ENCODE assay signal across 15 cellular contexts in genomic region chr20:31579941-31580651, GRCh38. TPM values are rescaled to one million over a fixed set of nuclear protein-coding genes. Genes with fewer than 3 reads are reported as not detected.
A peak's percentile ranks its signal among the peaks of the same experiment; 100 is the strongest.
DNase-seq lines count a peak whose midpoint lies in the region; ATAC-seq, FAIRE-seq and TF ChIP-seq lines count a peak whose summit lies in the region.
"Not testable (repeated sequence)": the region's sequence is repeated elsewhere in the genome, so short reads cannot be mapped to it uniquely, and the experiment has no call there.
"Had no signal": no experiment of that assay in that cellular context is flagged by ENCODE, and none has a peak within 500 bp of the region (broad histone marks: within the 10 kb centered on the region; RNA-seq: fewer than 3 reads in every experiment).

No MANE protein-coding gene starts in this region.

- TF ChIP-seq EP300 in Ishikawa (IDR thresholded peaks at IDR 0.05; ENCODE audit: borderline replicate concordance); HepG2 (IDR thresholded peaks at IDR 0.05; ENCODE audit: low read depth in 2 of 2, low read length in 2 of 2); HepG2 (CRISPR knock-in tag; IDR thresholded peaks at IDR 0.05; ENCODE audit: borderline replicate concordance): not testable (repeated sequence)

- DNase-seq in Caco-2; astrocyte (ENCODE audit: low read depth); glutamatergic neuron; HepG2 (ENCODE audit: low spot score); nephron progenitor cell; progenitor cell of endocrine pancreas (ENCODE audit: low spot score, unreplicated experiment): not testable (repeated sequence)

- not testable (repeated sequence) for TF ChIP-seq CTCF in Caco-2 (IDR thresholded peaks at IDR 0.05; ENCODE audit: insufficient read depth in 1 of 2, low read depth in 1 of 2, low read length in 1 of 2, severe bottlenecking in 1 of 2, unreplicated experiment in 1 of 2); HEK293 (tag by site-specific recombination; IDR thresholded peaks at IDR 0.05); astrocyte (IDR thresholded peaks at IDR 0.05; ENCODE audit: insufficient read depth, low read depth, low read length); glutamatergic neuron (IDR thresholded peaks at IDR 0.05; ENCODE audit: partially characterized antibody, unreplicated experiment); HepG2 (CRISPR knock-in tag; IDR thresholded peaks at IDR 0.05); nephron progenitor cell (IDR thresholded peaks at IDR 0.05); progenitor cell of endocrine pancreas (IDR thresholded peaks at IDR 0.05; ENCODE audit: unreplicated experiment)

- POLR2A ChIA-PET in Caco-2 (lab: Charles Lee) (interaction anchor here (1.0 kb wide), 3 partner anchors 25 to 33 kb away, joined by 4 to 14 read pairs (median 6); partner anchors contain the start of gene ID1), HEK293 (lab: Yijun Ruan, JAX) (interaction anchor here (0.7 kb wide), 1 partner anchor 10 kb away, joined by 9 read pairs; no protein-coding TSS in a partner anchor), HepG2 (lab: Yijun Ruan, JAX) (interaction anchor here (16.4 kb wide), 1 partner anchor 28 kb away, joined by 1427 read pairs; the partner anchor contains the start of gene ID1)

- not testable (repeated sequence) for H3K27me3 Mint-ChIP-seq in Caco-2 (ENCODE audit: insufficient read depth, unreplicated experiment); astrocyte (ENCODE audit: low read depth, unreplicated experiment); glutamatergic neuron (ENCODE audit: unreplicated experiment); nephron progenitor cell (ENCODE audit: low read depth, poor library complexity); progenitor cell of endocrine pancreas

- H3K9me3 ChIP-seq in Caco-2; HEK293 (ENCODE audit: control insufficient read depth, insufficient read depth, low read depth, low read length); astrocyte (ENCODE audit: insufficient read depth, low read depth, low read length); HepG2 (ENCODE audit: low read length): not testable (repeated sequence)

- TF ChIP-seq RAD21 in Ishikawa (IDR thresholded peaks at IDR 0.05; ENCODE audit: low read depth); HepG2 (CRISPR knock-in tag; IDR thresholded peaks at IDR 0.05): not testable (repeated sequence)

- FAIRE-seq in astrocyte (lab: Jason Lieb, UNC); HepG2 (lab: Jason Lieb, UNC): not testable (repeated sequence)

- H3K27ac Mint-ChIP-seq in Caco-2 (ENCODE audit: unreplicated experiment) (peak overlapping the region; percentile 4), astrocyte (ENCODE audit: unreplicated experiment) (peak overlapping the region; percentile 34), glutamatergic neuron (ENCODE audit: unreplicated experiment) (peak overlapping the region; percentile 1), nephron progenitor cell (peak overlapping the region; percentile 65), progenitor cell of endocrine pancreas (peak overlapping the region; percentile 90)

- not testable (repeated sequence) for H3K36me3 ChIP-seq in Caco-2 (ENCODE audit: control insufficient read depth, insufficient read depth, low read length); HEK293 (ENCODE audit: control insufficient read depth in 2 of 2, insufficient read depth in 1 of 2, low read length in 2 of 2); astrocyte (ENCODE audit: insufficient read depth, low read length); HepG2 (replicated peaks in 1 of 2; ENCODE audit: control insufficient read depth in 1 of 2, insufficient read depth in 2 of 2, low read length in 2 of 2)

- H3K9me3 Mint-ChIP-seq in Caco-2 (ENCODE audit: unreplicated experiment); astrocyte (ENCODE audit: unreplicated experiment); glutamatergic neuron (ENCODE audit: unreplicated experiment); nephron progenitor cell; progenitor cell of endocrine pancreas (ENCODE audit: low read depth): not testable (repeated sequence)

- not testable (repeated sequence) for ATAC-seq in HepG2

- in situ Hi-C loops in HepG2 (cut with HindIII; ENCODE audit: extremely low pct_ligation_motif_present, low pct_unique_long_range_greater_than_20kb) = not testable (repeated sequence)

- H3K4me3 ChIP-seq in Caco-2 (ENCODE audit: low read depth, low read length); HEK293 (ENCODE audit: low read depth, low read length); astrocyte (ENCODE audit: insufficient read depth, low read depth, low read length); HepG2 (replicated peaks in 1 of 3; ENCODE audit: insufficient read depth in 1 of 3, low read depth in 2 of 3, low read length in 3 of 3): not testable (repeated sequence)

- not testable (repeated sequence) for H2AFZ ChIP-seq in astrocyte (ENCODE audit: low read depth, low read length); HepG2 (ENCODE audit: low read length)

- not testable (repeated sequence) for H3K9ac ChIP-seq in astrocyte (ENCODE audit: low read length); HepG2 (ENCODE audit: insufficient read depth, low read depth, low read length)

- H3K27me3 ChIP-seq in Caco-2 (replicated peaks; ENCODE audit: control insufficient read depth, insufficient read depth, low read length); astrocyte (ENCODE audit: insufficient read depth, low read length); HepG2 (ENCODE audit: control insufficient read depth in 1 of 2, insufficient read depth in 2 of 2, low read length in 2 of 2): not testable (repeated sequence)

- not testable (repeated sequence) for H3K27ac ChIP-seq in HEK293 (ENCODE audit: extremely low read depth, low read depth, low read length); astrocyte (ENCODE audit: low read depth, low read length)
- peak overlapping the region; percentile 3 for H3K27ac ChIP-seq in HepG2 (ENCODE audit: extremely low read length, insufficient read depth, low read length)

- WGBS in HepG2 (ENCODE audit: low lambda C conversion rate) = 95% methylated on average over 17 of the region's 17 CpGs

- H3K4me1 Mint-ChIP-seq in Caco-2 (ENCODE audit: low read depth, unreplicated experiment) (peaks cover 14% of the 10 kb centered on the region), glutamatergic neuron (ENCODE audit: low read depth, unreplicated experiment) (peaks cover 14% of the 10 kb centered on the region), nephron progenitor cell (peaks cover 42% of the 10 kb centered on the region), progenitor cell of endocrine pancreas (ENCODE audit: low read depth) (peaks cover 20% of the 10 kb centered on the region)
- H3K4me1 Mint-ChIP-seq in astrocyte (ENCODE audit: low read depth, unreplicated experiment) = not testable (repeated sequence)

- TF ChIP-seq POLR2A in HepG2 (IDR thresholded peaks at IDR 0.05; ENCODE audit: insufficient read depth in 1 of 2, low read depth in 2 of 2, low read length in 2 of 2) = not testable (repeated sequence)

- H3K36me3 Mint-ChIP-seq in Caco-2 (ENCODE audit: insufficient read depth, unreplicated experiment) (peaks cover 34% of the 10 kb centered on the region), nephron progenitor cell (ENCODE audit: low read depth) (peaks cover 19% of the 10 kb centered on the region), progenitor cell of endocrine pancreas (ENCODE audit: insufficient read depth) (peaks cover 10% of the 10 kb centered on the region)
- H3K36me3 Mint-ChIP-seq in astrocyte (ENCODE audit: low read depth, unreplicated experiment); glutamatergic neuron (ENCODE audit: unreplicated experiment): not testable (repeated sequence)

- not testable (repeated sequence) for BruUV-seq in Caco-2 (replicated peaks; lab: Mats Ljungman, UMichigan); HepG2 (replicated peaks; lab: Mats Ljungman, UMichigan)

- intact Hi-C loops in Caco-2 (cut with micrococcal nuclease; ENCODE audit: unreplicated experiment); HepG2 (cut with micrococcal nuclease; ENCODE audit: unreplicated experiment): not testable (repeated sequence)

- not testable (repeated sequence) for H3K4me3 Mint-ChIP-seq in Caco-2 (ENCODE audit: unreplicated experiment); astrocyte (ENCODE audit: unreplicated experiment); glutamatergic neuron (ENCODE audit: unreplicated experiment); nephron progenitor cell; progenitor cell of endocrine pancreas (ENCODE audit: low read depth)

- CTCF ChIA-PET in Caco-2 (lab: Charles Lee) = interaction anchor here (0.6 to 1.0 kb wide), 4 partner anchors 20 to 66 kb away, joined by 3 to 8 read pairs (median 8); partner anchors contain the start of gene HM13
- CTCF ChIA-PET in HEK293 (lab: Yijun Ruan, JAX) = interaction anchor here (0.8 to 1.2 kb wide), 3 partner anchors 11 to 32 kb away, joined by 4 to 7 read pairs (median 5); no protein-coding TSS in a partner anchor
- CTCF ChIA-PET in HepG2 (lab: Yijun Ruan, JAX; ENCODE audit: low intra/inter-chr PET ratio, low total read pairs) = interaction anchor here (2.3 kb wide), 1 partner anchor 32 kb away, joined by 12 read pairs; no protein-coding TSS in a partner anchor

- not testable (repeated sequence) for H4K20me1 ChIP-seq in astrocyte (ENCODE audit: insufficient read depth, low read length); HepG2 (ENCODE audit: insufficient read depth, low read length)

- not testable (repeated sequence) for H3K4me1 ChIP-seq in Caco-2; HEK293 (ENCODE audit: control insufficient read depth, insufficient read depth, low read length); astrocyte (ENCODE audit: insufficient read depth, low read length)
- H3K4me1 ChIP-seq in HepG2 (ENCODE audit: insufficient read depth, low read length) = peaks cover 22% of the 10 kb centered on the region

- H3K79me2 ChIP-seq in astrocyte (ENCODE audit: insufficient read depth, low read length); HepG2 (ENCODE audit: insufficient read depth, low read length): not testable (repeated sequence)

- not testable (repeated sequence) for H3K4me2 ChIP-seq in astrocyte (ENCODE audit: low read length); HepG2 (ENCODE audit: low read depth, low read length)

RNA-seq across cellular contexts. Expression of gene ID1, which starts 25.0 kb away (rescaled TPM):
- total RNA-seq in Caco-2 (2022) (157 and 163 TPM in 2 replicates), astrocyte (73.7 and 76.7 TPM in 2 replicates), glutamatergic neuron (ENCODE audit: unreplicated experiment) (92.0 TPM), HepG2 (2016; rRNA removed; fragmentation: Illumina TruSeq; extraction: Trizol) (315 and 419 TPM in 2 replicates), progenitor cell of endocrine pancreas (322 and 326 TPM in 2 replicates)
- 421 and 422 TPM in 2 replicates for total RNA-seq in HepG2 (2016; cell fraction: cytosol; rRNA removed; fragmentation: Illumina TruSeq; extraction: Trizol; ENCODE audit: low read depth)
- 297 and 421 TPM in 2 replicates for total RNA-seq in HepG2 (2016; cell fraction: insoluble cytoplasmic fraction; rRNA removed; fragmentation: Illumina TruSeq; extraction: Trizol)
- 329 and 339 TPM in 2 replicates for total RNA-seq in HepG2 (2016; cell fraction: membrane; rRNA removed; fragmentation: Illumina TruSeq; extraction: Trizol)
- 273 and 295 TPM in 2 replicates for total RNA-seq in HepG2 (2016; cell fraction: nucleus; rRNA removed; fragmentation: Illumina TruSeq; extraction: Trizol)
- polyA plus RNA-seq in HepG2 (2011; rRNA removed) = 258 and 320 TPM in 2 replicates
- 494 and 1,223 TPM in 2 replicates for polyA plus RNA-seq in HepG2 (2011; cell fraction: cytosol; rRNA removed)
- 541 and 1,398 TPM in 2 replicates for polyA plus RNA-seq in HepG2 (2011; cell fraction: nucleus; rRNA removed)
- polyA plus RNA-seq in HepG2 (2012) = 119 and 147 TPM in 2 replicates
- polyA plus RNA-seq in HepG2 (2016; cell fraction: cytosol; fragmentation: Illumina TruSeq; extraction: Trizol; ENCODE audit: low read depth) = 99.0 and 102 TPM in 2 replicates
- polyA plus RNA-seq in HepG2 (2016; cell fraction: insoluble cytoplasmic fraction; fragmentation: Illumina TruSeq; extraction: Trizol; ENCODE audit: low read depth) = 273 and 282 TPM in 2 replicates
- 104 TPM in 2 replicates for polyA plus RNA-seq in HepG2 (2016; cell fraction: membrane; fragmentation: Illumina TruSeq; extraction: Trizol; ENCODE audit: low read depth)
- 496 and 499 TPM in 2 replicates for polyA plus RNA-seq in HepG2 (2016; cell fraction: nucleus; fragmentation: Illumina TruSeq; extraction: Trizol; ENCODE audit: insufficient read depth, low read depth)
- 259 and 709 TPM in 2 replicates for polyA minus RNA-seq in HepG2 (2011; rRNA and poly(A)+ RNA removed; ENCODE audit: low replicate concordance)
- polyA minus RNA-seq in HepG2 (2011; cell fraction: cytosol; rRNA and poly(A)+ RNA removed) = 242 and 434 TPM in 2 replicates
- polyA minus RNA-seq in HepG2 (2011; cell fraction: nucleus; rRNA and poly(A)+ RNA removed) = 194 and 456 TPM in 2 replicates

RNA-seq across cellular contexts. Expression of gene COX4I2, which starts 57.6 kb away (rescaled TPM):
- not detected in 2 replicates for total RNA-seq in Caco-2 (2022)
- not detected in 2 replicates for total RNA-seq in astrocyte
- not detected for total RNA-seq in glutamatergic neuron (ENCODE audit: unreplicated experiment)
- total RNA-seq in HepG2 (2016; rRNA removed; fragmentation: Illumina TruSeq; extraction: Trizol) = not detected in 2 replicates
- not detected in 2 replicates for total RNA-seq in HepG2 (2016; cell fraction: cytosol; rRNA removed; fragmentation: Illumina TruSeq; extraction: Trizol; ENCODE audit: low read depth)
- total RNA-seq in HepG2 (2016; cell fraction: insoluble cytoplasmic fraction; rRNA removed; fragmentation: Illumina TruSeq; extraction: Trizol) = not detected in 2 replicates
- total RNA-seq in HepG2 (2016; cell fraction: membrane; rRNA removed; fragmentation: Illumina TruSeq; extraction: Trizol) = not detected in 2 replicates
- not detected in 2 replicates for total RNA-seq in HepG2 (2016; cell fraction: nucleus; rRNA removed; fragmentation: Illumina TruSeq; extraction: Trizol)
- polyA plus RNA-seq in HepG2 (2011; rRNA removed) = 0.74 and 1.1 TPM in 2 replicates
- 0.97 and 1.4 TPM in 2 replicates for polyA plus RNA-seq in HepG2 (2011; cell fraction: cytosol; rRNA removed)
- polyA plus RNA-seq in HepG2 (2011; cell fraction: nucleus; rRNA removed) = 0.31 TPM in 1 of 2 replicates, not detected in the other
- polyA plus RNA-seq in HepG2 (2012) = 0.61 and 0.68 TPM in 2 replicates
- not detected in 2 replicates for polyA plus RNA-seq in HepG2 (2016; cell fraction: cytosol; fragmentation: Illumina TruSeq; extraction: Trizol; ENCODE audit: low read depth)
- not detected in 2 replicates for polyA plus RNA-seq in HepG2 (2016; cell fraction: insoluble cytoplasmic fraction; fragmentation: Illumina TruSeq; extraction: Trizol; ENCODE audit: low read depth)
- polyA plus RNA-seq in HepG2 (2016; cell fraction: membrane; fragmentation: Illumina TruSeq; extraction: Trizol; ENCODE audit: low read depth) = not detected in 2 replicates
- not detected in 2 replicates for polyA plus RNA-seq in HepG2 (2016; cell fraction: nucleus; fragmentation: Illumina TruSeq; extraction: Trizol; ENCODE audit: insufficient read depth, low read depth)
- polyA minus RNA-seq in HepG2 (2011; rRNA and poly(A)+ RNA removed; ENCODE audit: low replicate concordance) = not detected in 2 replicates
- not detected in 2 replicates for polyA minus RNA-seq in HepG2 (2011; cell fraction: cytosol; rRNA and poly(A)+ RNA removed)
- polyA minus RNA-seq in HepG2 (2011; cell fraction: nucleus; rRNA and poly(A)+ RNA removed) = not detected in 2 replicates
- total RNA-seq in progenitor cell of endocrine pancreas = not detected in 2 replicates
- total RNA-seq: A172; Calu3; CD4-positive, CD25-positive, alpha-beta regulatory T cell; G401; GM12878; HFFc6; HT1080 had no signal
- polyA plus RNA-seq: CD4-positive, CD25-positive, alpha-beta regulatory T cell; GM12878 had no signal

Comparison
In these comparisons a context has a peak if more than half of its experiments do, and no peak if none do; other contexts are left out.
1. H3K27ac Mint-ChIP-seq: peak in every context shown above with its lines; median percentile 90 in progenitor cell of endocrine pancreas; 65 in nephron progenitor cell; 34 in astrocyte; 4 in Caco-2; 1 in glutamatergic neuron.